Comparison of ENCODE assay signal across 8 cellular contexts in genomic region chr15:58771621-58772235, GRCh38. TPM values are rescaled to one million over a fixed set of nuclear protein-coding genes. Genes with fewer than 3 reads are reported as not detected.
A peak's percentile ranks its signal among the peaks of the same experiment; 100 is the strongest.
DNase-seq lines count a peak whose midpoint lies in the region; ATAC-seq and TF ChIP-seq lines count a peak whose summit lies in the region.

No MANE protein-coding gene starts in this region.

- TF ChIP-seq CTCF in chondrocyte (IDR thresholded peaks at IDR 0.05), result peak; percentile 5

- no peaks in the 10 kb centered on the region for H3K27me3 Mint-ChIP-seq in T-helper 2 cell treated with Interferon-gamma antibody and Interleukin-4, amounts not matched to agents 5 μg/mL and 100 μg/mL, for 36 hours (ENCODE audit: low read depth)
- H3K27me3 Mint-ChIP-seq in chondrocyte (ENCODE audit: low read depth), result no peaks in the 10 kb centered on the region

- ATAC-seq in GM19395 (IDR thresholded peaks at IDR 0.05; ENCODE audit: unreplicated experiment) (peak; percentile 16), HG03457 (IDR thresholded peaks at IDR 0.05; ENCODE audit: unreplicated experiment) (peak; percentile 11), left lobe of liver (peak; percentile 49)

- no peaks in the 10 kb centered on the region for H3K9me3 Mint-ChIP-seq in T-helper 2 cell treated with Interferon-gamma antibody and Interleukin-4, amounts not matched to agents 5 μg/mL and 100 μg/mL, for 36 hours
- H3K9me3 Mint-ChIP-seq in chondrocyte (ENCODE audit: low read depth), result no peaks in the 10 kb centered on the region

- H3K27ac Mint-ChIP-seq in T-helper 2 cell treated with Interferon-gamma antibody and Interleukin-4, amounts not matched to agents 5 μg/mL and 100 μg/mL, for 36 hours, result peak overlapping the region; percentile 91
- H3K27ac Mint-ChIP-seq in chondrocyte (ENCODE audit: unreplicated experiment), result peak overlapping the region; percentile 98

- peaks cover 42% of the 10 kb centered on the region for H3K4me1 ChIP-seq in BLaER1

- no peaks in the 10 kb centered on the region for H3K36me3 Mint-ChIP-seq in T-helper 2 cell treated with Interferon-gamma antibody and Interleukin-4, amounts not matched to agents 5 μg/mL and 100 μg/mL, for 36 hours (ENCODE audit: low read depth)
- H3K36me3 Mint-ChIP-seq in chondrocyte (ENCODE audit: low read depth), result no peaks in the 10 kb centered on the region

- H4K20me1 ChIP-seq in BLaER1, result no peaks in the 10 kb centered on the region

- no peak overlapping the region for H3K4me3 Mint-ChIP-seq in T-helper 2 cell treated with Interferon-gamma antibody and Interleukin-4, amounts not matched to agents 5 μg/mL and 100 μg/mL, for 36 hours
- no peak overlapping the region for H3K4me3 Mint-ChIP-seq in chondrocyte (ENCODE audit: unreplicated experiment)

- H3K9me3 ChIP-seq in BLaER1, result no peaks in the 10 kb centered on the region

- peak overlapping the region; percentile 91 for H3K4me2 ChIP-seq in BLaER1

- no peak for DNase-seq in T-helper 2 cell treated with Interferon-gamma antibody and Interleukin-4, amounts not matched to agents 5 μg/mL and 100 μg/mL, for 36 hours (ENCODE audit: low spot score)
- DNase-seq in chondrocyte (ENCODE audit: low spot score) (no peak), left lobe of liver (ENCODE audit: low spot score) (no peak), T1000 (lab: John Stamatoyannopoulos, UW) (no peak)
- peak; percentile 11 for DNase-seq in stimulated activated CD8-positive, alpha-beta memory T cell treated with anti-CD3 and anti-CD28 coated beads, Interleukin-4, amount 100 ng/mL, for 24 hours (ENCODE audit: low read depth)

- peaks cover 17% of the 10 kb centered on the region for H3K4me1 Mint-ChIP-seq in T-helper 2 cell treated with Interferon-gamma antibody and Interleukin-4, amounts not matched to agents 5 μg/mL and 100 μg/mL, for 36 hours (ENCODE audit: low read depth)
- peaks cover 9% of the 10 kb centered on the region for H3K4me1 Mint-ChIP-seq in chondrocyte (ENCODE audit: low read depth)

- H3K36me3 ChIP-seq in BLaER1, result no peaks in the 10 kb centered on the region

- no peaks in the 10 kb centered on the region for H3K27me3 ChIP-seq in BLaER1

- peak overlapping the region; percentile 93 for H3K9ac ChIP-seq in BLaER1

- peak overlapping the region; percentile 100 for H3K4me3 ChIP-seq in BLaER1

- H3K27ac ChIP-seq in BLaER1, result peak overlapping the region; percentile 86

RNA-seq across cellular contexts. Expression of gene MINDY2, which starts 0.6 kb away (rescaled TPM):
- 16.0 to 19.4 TPM (median 19.0 TPM) in 3 replicates for total RNA-seq in chondrocyte
- 5.5 TPM for total RNA-seq in left lobe of liver

RNA-seq across cellular contexts. Expression of gene ADAM10, which starts 22.2 kb away (rescaled TPM):
- total RNA-seq in chondrocyte (147 to 181 TPM (median 148 TPM) in 3 replicates), left lobe of liver (36.6 TPM)
